ENCODE assay signal across 21 cellular contexts in the genomic region with DNA sequence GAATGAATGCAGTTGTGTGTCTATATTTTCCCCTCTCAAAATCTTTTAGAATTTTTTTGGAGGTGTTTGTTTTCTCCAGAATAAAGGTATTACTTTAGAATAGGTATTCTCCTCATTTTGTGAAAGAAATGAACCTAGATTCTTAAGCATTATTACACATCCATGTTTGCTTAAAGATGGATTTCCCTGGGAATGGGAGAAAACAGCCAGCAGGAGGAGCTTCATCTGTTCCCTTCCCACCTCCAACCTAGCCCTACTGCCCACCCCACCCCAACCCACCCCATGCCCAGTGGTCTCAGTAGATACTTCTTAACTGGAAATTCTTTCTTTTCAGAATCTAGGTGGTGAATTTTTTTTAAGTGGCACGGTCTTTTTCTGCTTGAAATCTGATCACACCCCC.
A peak's percentile ranks its signal among the peaks of the same experiment; 100 is the strongest.
DNase-seq lines count a peak whose midpoint lies in the region; ATAC-seq and TF ChIP-seq lines count a peak whose summit lies in the region.
"Had no signal": no experiment of that assay in that cellular context is flagged by ENCODE, and none has a peak within 500 bp of the region (broad histone marks: within the 10 kb centered on the region; RNA-seq: fewer than 3 reads in every experiment).

No MANE protein-coding gene starts in this region.

- peaks cover 2 to 8% (median 6%) of the 10 kb centered on the region in 3 experiments; a peak in 5 of 7 replicates for H3K36me3 Mint-ChIP-seq in H9 (ENCODE audit: insufficient read depth in 1 of 3, low read depth in 3 of 3)
- peaks cover 17% of the 10 kb centered on the region for H3K36me3 Mint-ChIP-seq in chondrocyte (ENCODE audit: low read depth)
- peaks cover 6% of the 10 kb centered on the region for H3K36me3 Mint-ChIP-seq in osteocyte (ENCODE audit: unreplicated experiment)
- no peaks in the 10 kb centered on the region for H3K36me3 Mint-ChIP-seq in naive thymus-derived CD8-positive, alpha-beta T cell
- H3K36me3 Mint-ChIP-seq: IgD-negative memory B cell had no signal

- no peak overlapping the region for H2AFZ ChIP-seq in H9 (ENCODE audit: low read length)

- H3K9ac ChIP-seq in H9 (ENCODE audit: extremely low read depth, insufficient read length, low read length) = no peak overlapping the region

- H3K27ac ChIP-seq in H9 (ENCODE audit: insufficient read length, low read depth, low read length) = no peak overlapping the region
- H3K27ac ChIP-seq: SJSA1 had no signal

- no peaks in the 10 kb centered on the region for H3K27me3 ChIP-seq in H9 (ENCODE audit: insufficient read depth, low read length)
- H3K27me3 ChIP-seq: Peyer's patch, SJSA1 had no signal

- H3T11ph ChIP-seq in H9 (ENCODE audit: low read length) = no peak overlapping the region

- ATAC-seq in HG03045 (IDR thresholded peaks at IDR 0.05; ENCODE audit: unreplicated experiment) = no peak
- no peak for ATAC-seq in naive thymus-derived CD8-positive, alpha-beta T cell
- ATAC-seq: HCT116 had no signal

- POLR2A ChIA-PET in naive thymus-derived CD8-positive, alpha-beta T cell (lab: Charles Lee) = no interaction called here

- no peak overlapping the region for H4K8ac ChIP-seq in H9 (replicated peaks; ENCODE audit: insufficient read length, low read depth, low read length)

- H3K14ac ChIP-seq in H9 (ENCODE audit: insufficient read depth, low read length) = no peak overlapping the region

- DNase-seq in NCI-H1092 treated with DMSO at 0.1 percent for 48 hours (lab: John Stamatoyannopoulos, UW) (peak; percentile 34), NCI-H1092 (lab: John Stamatoyannopoulos, UW) (no peak), H9 (no peak), chondrocyte (ENCODE audit: low spot score) (no peak), osteocyte (ENCODE audit: extremely low spot score, unreplicated experiment) (no peak)
- DNase-seq in activated CD4-positive, alpha-beta T cell treated with anti-CD3 and anti-CD28 coated beads for 4 hours = no peak
- no peak for DNase-seq in naive thymus-derived CD8-positive, alpha-beta T cell
- DNase-seq: DMS79; NCI-H1694 treated with DMSO at 0.1 percent for 48 hours; NCI-H2081 treated with DMSO at 0.1 percent for 48 hours; NCI-H2171 treated with DMSO at 0.1 percent for 48 hours; NCI-H446 treated with DMSO at 0.1 percent for 48 hours; NCI-H526 treated with DMSO at 0.1 percent for 48 hours; NK-92 treated with Interleukin-12 subunit alpha and Interleukin-12 subunit beta, amount 100 ng/mL, for 24 hours; Peyer's patch had no signal

- H3K27me3 Mint-ChIP-seq in H9 (ENCODE audit: low read depth) (no peaks in the 10 kb centered on the region), chondrocyte (ENCODE audit: low read depth) (no peaks in the 10 kb centered on the region), osteocyte (ENCODE audit: unreplicated experiment) (no peaks in the 10 kb centered on the region)
- no peaks in the 10 kb centered on the region for H3K27me3 Mint-ChIP-seq in naive thymus-derived CD8-positive, alpha-beta T cell
- H3K27me3 Mint-ChIP-seq: B cell, IgD-negative memory B cell had no signal

- TF ChIP-seq CTCF in H9 (conservative IDR thresholded peaks at IDR 0.05) (peak; percentile 37; the same call in 2 of the 3 replicates), chondrocyte (IDR thresholded peaks at IDR 0.05) (peak; percentile 30), osteocyte (IDR thresholded peaks at IDR 0.05) (peak; percentile 16)

- no peaks in the 10 kb centered on the region for H3K23me2 ChIP-seq in H9 (ENCODE audit: insufficient read length, low read depth, low read length, poor library complexity, severe bottlenecking)

- no peaks in the 10 kb centered on the region for H3K79me1 ChIP-seq in H9 (ENCODE audit: insufficient read depth, low read depth, low read length, poor library complexity, severe bottlenecking)

- no peak overlapping the region for H3K23ac ChIP-seq in H9 (ENCODE audit: insufficient read length, low read depth, low read length)

- H3K4me1 Mint-ChIP-seq in H9 = 0 out of 4 replicates have a peak, but pooled peaks cover 0 to 3% of the 10 kb centered on the region in 2 experiments
- no peaks in the 10 kb centered on the region for H3K4me1 Mint-ChIP-seq in chondrocyte (ENCODE audit: low read depth)
- peaks cover 5% of the 10 kb centered on the region for H3K4me1 Mint-ChIP-seq in osteocyte (ENCODE audit: unreplicated experiment)
- H3K4me1 Mint-ChIP-seq in naive thymus-derived CD8-positive, alpha-beta T cell = no peaks in the 10 kb centered on the region
- H3K4me1 Mint-ChIP-seq: B cell, CD14-positive monocyte had no signal

- H4K20me1 ChIP-seq in H9 (ENCODE audit: control insufficient read depth, insufficient read depth, insufficient read length) = no peaks in the 10 kb centered on the region

- no peak overlapping the region for H3K18ac ChIP-seq in H9 (ENCODE audit: insufficient read length, low read depth, low read length)

- no peaks in the 10 kb centered on the region for H3K4me1 ChIP-seq in H9 (ENCODE audit: insufficient read depth, low read length)
- H3K4me1 ChIP-seq: Peyer's patch, SJSA1 had no signal

- no peak overlapping the region for H3K4ac ChIP-seq in H9 (ENCODE audit: low read depth, low read length)

- WGBS in H9 (ENCODE audit: extremely low coverage, insufficient read length, low lambda C conversion rate) = no CpG with 5 or more reads among the region's 1 CpG

- H3K9me3 ChIP-seq in H9 (ENCODE audit: control insufficient read depth, low read depth, low read length) = no peaks in the 10 kb centered on the region
- H3K9me3 ChIP-seq: Peyer's patch, SJSA1 had no signal

- no peak overlapping the region for H2BK12ac ChIP-seq in H9 (ENCODE audit: insufficient read length, low read depth, low read length)

- no peaks in the 10 kb centered on the region for H3K79me2 ChIP-seq in H9 (ENCODE audit: insufficient read depth, low read length)

- H3K4me2 ChIP-seq in H9 (ENCODE audit: insufficient read depth, insufficient read length, low read length) = no peak overlapping the region

- H2AK5ac ChIP-seq in H9 (ENCODE audit: insufficient read length, low read length) = no peak overlapping the region

- H2BK5ac ChIP-seq in H9 (ENCODE audit: insufficient read length, low read length) = no peak overlapping the region

- H4K5ac ChIP-seq in H9 (ENCODE audit: insufficient read length, low read depth, low read length) = no peak overlapping the region

- H3K4me3 Mint-ChIP-seq in H9 = no peak overlapping the region
- no peak overlapping the region for H3K4me3 Mint-ChIP-seq in chondrocyte (ENCODE audit: unreplicated experiment)
- no peak overlapping the region for H3K4me3 Mint-ChIP-seq in osteocyte (ENCODE audit: unreplicated experiment)
- H3K4me3 Mint-ChIP-seq in naive thymus-derived CD8-positive, alpha-beta T cell = no peak overlapping the region
- H3K4me3 Mint-ChIP-seq: B cell, CD14-positive monocyte, IgD-negative memory B cell had no signal

- H2BK20ac ChIP-seq in H9 (ENCODE audit: low read depth, low read length, poor library complexity, severe bottlenecking) = no peak overlapping the region

- H3K9me3 Mint-ChIP-seq in H9 (peaks cover 2 to 7% of the 10 kb centered on the region in 2 experiments; a peak in 3 of 5 replicates), chondrocyte (ENCODE audit: low read depth) (no peaks in the 10 kb centered on the region), osteocyte (ENCODE audit: unreplicated experiment) (no peaks in the 10 kb centered on the region)
- H3K9me3 Mint-ChIP-seq in naive thymus-derived CD8-positive, alpha-beta T cell = peaks cover 0 to 9% (median 0%) of the 10 kb centered on the region in 9 donors

- H3K27ac Mint-ChIP-seq in H9 (peak overlapping the region in 1 of 3 experiments; percentile 74; a peak in 1 of 7 replicates), chondrocyte (ENCODE audit: unreplicated experiment) (no peak overlapping the region), osteocyte (ENCODE audit: unreplicated experiment) (no peak overlapping the region)
- no peak overlapping the region for H3K27ac Mint-ChIP-seq in naive thymus-derived CD8-positive, alpha-beta T cell
- H3K27ac Mint-ChIP-seq: B cell, IgD-negative memory B cell had no signal

- H2BK15ac ChIP-seq in H9 (ENCODE audit: low read depth, low read length) = no peak overlapping the region

- H4K91ac ChIP-seq in H9 (ENCODE audit: insufficient read length, low read depth, low read length) = no peak overlapping the region

- no peak overlapping the region for H2BK120ac ChIP-seq in H9 (ENCODE audit: low read depth, low read length, poor library complexity, severe bottlenecking)

- H3K56ac ChIP-seq in H9 (ENCODE audit: insufficient read length, low read depth, low read length) = no peak overlapping the region
